Comparison of ENCODE assay signal across 1 cellular context in the genomic region with DNA sequence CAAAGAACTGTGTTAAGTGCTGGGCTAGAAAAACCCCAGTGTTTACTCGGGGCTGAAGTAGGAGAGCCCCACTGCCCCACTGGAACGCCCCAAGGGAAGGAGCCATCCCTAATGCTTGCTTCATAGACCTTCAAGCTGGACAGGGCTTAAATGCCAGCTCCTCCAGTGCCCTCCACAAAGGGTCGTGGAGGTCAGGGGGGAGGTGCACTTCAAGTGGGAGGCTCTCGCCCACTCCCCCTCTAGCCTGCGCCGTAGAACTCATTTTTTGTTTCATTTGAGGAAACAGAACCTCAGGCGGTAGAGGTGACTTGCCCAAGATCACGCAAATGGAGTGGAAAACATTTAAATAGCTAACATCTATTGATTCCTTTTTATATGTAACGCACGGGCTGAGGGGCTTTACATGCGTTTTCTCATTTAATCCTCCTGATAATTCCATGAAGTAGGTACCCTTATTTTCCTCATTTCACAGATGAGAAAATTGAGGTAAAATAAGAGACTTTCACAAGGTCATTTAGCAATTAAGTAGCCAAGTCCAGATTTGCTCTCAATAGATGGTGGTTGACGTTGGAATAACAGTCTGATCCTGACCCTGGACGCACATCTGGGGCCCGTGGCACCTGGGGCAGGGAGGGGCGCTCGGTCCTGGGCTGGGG.
TF ChIP-seq lines count a peak whose summit lies in the region.

No MANE protein-coding gene starts in this region.

TF ChIP-seq in GM23338, 12 proteins besides CTCF, POLR2A, EP300 and RAD21 (continued from another document):
- TF ChIP-seq, protein P1, sequence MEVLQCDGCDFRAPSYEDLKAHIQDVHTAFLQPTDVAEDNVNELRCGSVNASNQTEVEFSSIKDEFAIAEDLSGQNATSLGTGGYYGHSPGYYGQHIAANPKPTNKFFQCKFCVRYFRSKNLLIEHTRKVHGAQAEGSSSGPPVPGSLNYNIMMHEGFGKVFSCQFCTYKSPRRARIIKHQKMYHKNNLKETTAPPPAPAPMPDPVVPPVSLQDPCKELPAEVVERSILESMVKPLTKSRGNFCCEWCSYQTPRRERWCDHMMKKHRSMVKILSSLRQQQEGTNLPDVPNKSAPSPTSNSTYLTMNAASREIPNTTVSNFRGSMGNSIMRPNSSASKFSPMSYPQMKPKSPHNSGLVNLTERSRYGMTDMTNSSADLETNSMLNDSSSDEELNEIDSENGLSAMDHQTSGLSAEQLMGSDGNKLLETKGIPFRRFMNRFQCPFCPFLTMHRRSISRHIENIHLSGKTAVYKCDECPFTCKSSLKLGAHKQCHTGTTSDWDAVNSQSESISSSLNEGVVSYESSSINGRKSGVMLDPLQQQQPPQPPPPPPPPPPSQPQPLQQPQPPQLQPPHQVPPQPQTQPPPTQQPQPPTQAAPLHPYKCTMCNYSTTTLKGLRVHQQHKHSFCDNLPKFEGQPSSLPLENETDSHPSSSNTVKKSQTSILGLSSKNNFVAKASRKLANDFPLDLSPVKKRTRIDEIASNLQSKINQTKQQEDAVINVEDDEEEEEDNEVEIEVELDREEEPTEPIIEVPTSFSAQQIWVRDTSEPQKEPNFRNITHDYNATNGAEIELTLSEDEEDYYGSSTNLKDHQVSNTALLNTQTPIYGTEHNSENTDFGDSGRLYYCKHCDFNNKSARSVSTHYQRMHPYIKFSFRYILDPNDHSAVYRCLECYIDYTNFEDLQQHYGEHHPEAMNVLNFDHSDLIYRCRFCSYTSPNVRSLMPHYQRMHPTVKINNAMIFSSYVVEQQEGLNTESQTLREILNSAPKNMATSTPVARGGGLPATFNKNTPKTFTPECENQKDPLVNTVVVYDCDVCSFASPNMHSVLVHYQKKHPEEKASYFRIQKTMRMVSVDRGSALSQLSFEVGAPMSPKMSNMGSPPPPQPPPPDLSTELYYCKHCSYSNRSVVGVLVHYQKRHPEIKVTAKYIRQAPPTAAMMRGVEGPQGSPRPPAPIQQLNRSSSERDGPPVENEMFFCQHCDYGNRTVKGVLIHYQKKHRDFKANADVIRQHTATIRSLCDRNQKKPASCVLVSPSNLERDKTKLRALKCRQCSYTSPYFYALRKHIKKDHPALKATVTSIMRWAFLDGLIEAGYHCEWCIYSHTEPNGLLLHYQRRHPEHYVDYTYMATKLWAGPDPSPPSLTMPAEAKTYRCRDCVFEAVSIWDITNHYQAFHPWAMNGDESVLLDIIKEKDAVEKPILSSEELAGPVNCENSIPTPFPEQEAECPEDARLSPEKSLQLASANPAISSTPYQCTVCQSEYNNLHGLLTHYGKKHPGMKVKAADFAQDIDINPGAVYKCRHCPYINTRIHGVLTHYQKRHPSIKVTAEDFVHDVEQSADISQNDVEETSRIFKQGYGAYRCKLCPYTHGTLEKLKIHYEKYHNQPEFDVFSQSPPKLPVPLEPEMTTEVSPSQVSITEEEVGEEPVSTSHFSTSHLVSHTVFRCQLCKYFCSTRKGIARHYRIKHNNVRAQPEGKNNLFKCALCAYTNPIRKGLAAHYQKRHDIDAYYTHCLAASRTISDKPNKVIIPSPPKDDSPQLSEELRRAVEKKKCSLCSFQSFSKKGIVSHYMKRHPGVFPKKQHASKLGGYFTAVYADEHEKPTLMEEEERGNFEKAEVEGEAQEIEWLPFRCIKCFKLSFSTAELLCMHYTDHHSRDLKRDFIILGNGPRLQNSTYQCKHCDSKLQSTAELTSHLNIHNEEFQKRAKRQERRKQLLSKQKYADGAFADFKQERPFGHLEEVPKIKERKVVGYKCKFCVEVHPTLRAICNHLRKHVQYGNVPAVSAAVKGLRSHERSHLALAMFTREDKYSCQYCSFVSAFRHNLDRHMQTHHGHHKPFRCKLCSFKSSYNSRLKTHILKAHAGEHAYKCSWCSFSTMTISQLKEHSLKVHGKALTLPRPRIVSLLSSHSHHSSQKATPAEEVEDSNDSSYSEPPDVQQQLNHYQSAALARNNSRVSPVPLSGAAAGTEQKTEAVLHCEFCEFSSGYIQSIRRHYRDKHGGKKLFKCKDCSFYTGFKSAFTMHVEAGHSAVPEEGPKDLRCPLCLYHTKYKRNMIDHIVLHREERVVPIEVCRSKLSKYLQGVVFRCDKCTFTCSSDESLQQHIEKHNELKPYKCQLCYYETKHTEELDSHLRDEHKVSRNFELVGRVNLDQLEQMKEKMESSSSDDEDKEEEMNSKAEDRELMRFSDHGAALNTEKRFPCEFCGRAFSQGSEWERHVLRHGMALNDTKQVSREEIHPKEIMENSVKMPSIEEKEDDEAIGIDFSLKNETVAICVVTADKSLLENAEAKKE (CRISPR knock-in tag; IDR thresholded peaks at IDR 0.05): no peak
- TF ChIP-seq CREB1 (CRISPR knock-in tag; IDR thresholded peaks at IDR 0.05; ENCODE audit: low read depth) (no peak), EZH2 (IDR thresholded peaks at IDR 0.05; ENCODE audit: low read depth, unreplicated experiment) (no peak)
- TF ChIP-seq, protein P2, sequence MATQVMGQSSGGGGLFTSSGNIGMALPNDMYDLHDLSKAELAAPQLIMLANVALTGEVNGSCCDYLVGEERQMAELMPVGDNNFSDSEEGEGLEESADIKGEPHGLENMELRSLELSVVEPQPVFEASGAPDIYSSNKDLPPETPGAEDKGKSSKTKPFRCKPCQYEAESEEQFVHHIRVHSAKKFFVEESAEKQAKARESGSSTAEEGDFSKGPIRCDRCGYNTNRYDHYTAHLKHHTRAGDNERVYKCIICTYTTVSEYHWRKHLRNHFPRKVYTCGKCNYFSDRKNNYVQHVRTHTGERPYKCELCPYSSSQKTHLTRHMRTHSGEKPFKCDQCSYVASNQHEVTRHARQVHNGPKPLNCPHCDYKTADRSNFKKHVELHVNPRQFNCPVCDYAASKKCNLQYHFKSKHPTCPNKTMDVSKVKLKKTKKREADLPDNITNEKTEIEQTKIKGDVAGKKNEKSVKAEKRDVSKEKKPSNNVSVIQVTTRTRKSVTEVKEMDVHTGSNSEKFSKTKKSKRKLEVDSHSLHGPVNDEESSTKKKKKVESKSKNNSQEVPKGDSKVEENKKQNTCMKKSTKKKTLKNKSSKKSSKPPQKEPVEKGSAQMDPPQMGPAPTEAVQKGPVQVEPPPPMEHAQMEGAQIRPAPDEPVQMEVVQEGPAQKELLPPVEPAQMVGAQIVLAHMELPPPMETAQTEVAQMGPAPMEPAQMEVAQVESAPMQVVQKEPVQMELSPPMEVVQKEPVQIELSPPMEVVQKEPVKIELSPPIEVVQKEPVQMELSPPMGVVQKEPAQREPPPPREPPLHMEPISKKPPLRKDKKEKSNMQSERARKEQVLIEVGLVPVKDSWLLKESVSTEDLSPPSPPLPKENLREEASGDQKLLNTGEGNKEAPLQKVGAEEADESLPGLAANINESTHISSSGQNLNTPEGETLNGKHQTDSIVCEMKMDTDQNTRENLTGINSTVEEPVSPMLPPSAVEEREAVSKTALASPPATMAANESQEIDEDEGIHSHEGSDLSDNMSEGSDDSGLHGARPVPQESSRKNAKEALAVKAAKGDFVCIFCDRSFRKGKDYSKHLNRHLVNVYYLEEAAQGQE (IDR thresholded peaks at IDR 0.05; ENCODE audit: unreplicated experiment): no peak
- TF ChIP-seq, protein P3, sequence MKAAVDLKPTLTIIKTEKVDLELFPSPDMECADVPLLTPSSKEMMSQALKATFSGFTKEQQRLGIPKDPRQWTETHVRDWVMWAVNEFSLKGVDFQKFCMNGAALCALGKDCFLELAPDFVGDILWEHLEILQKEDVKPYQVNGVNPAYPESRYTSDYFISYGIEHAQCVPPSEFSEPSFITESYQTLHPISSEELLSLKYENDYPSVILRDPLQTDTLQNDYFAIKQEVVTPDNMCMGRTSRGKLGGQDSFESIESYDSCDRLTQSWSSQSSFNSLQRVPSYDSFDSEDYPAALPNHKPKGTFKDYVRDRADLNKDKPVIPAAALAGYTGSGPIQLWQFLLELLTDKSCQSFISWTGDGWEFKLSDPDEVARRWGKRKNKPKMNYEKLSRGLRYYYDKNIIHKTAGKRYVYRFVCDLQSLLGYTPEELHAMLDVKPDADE (IDR thresholded peaks at IDR 0.05): no peak
